Comparison of ENCODE assay signal across 1 cellular context in genomic region chr17:50361561-50362480, GRCh38.
TF ChIP-seq lines count a peak whose summit lies in the region.

No MANE protein-coding gene starts in this region.

TF ChIP-seq in K562, 482 proteins besides CTCF, POLR2A, EP300 and RAD21 (continued from another document and continues in another):
- no peak for TF ChIP-seq CHD7 (IDR thresholded peaks at IDR 0.05; ENCODE audit: low read depth, low read length)
- no peak for TF ChIP-seq TBP (optimal IDR thresholded peaks at IDR 0.05; ENCODE audit: low read depth, low read length)
- TF ChIP-seq, protein P1, sequence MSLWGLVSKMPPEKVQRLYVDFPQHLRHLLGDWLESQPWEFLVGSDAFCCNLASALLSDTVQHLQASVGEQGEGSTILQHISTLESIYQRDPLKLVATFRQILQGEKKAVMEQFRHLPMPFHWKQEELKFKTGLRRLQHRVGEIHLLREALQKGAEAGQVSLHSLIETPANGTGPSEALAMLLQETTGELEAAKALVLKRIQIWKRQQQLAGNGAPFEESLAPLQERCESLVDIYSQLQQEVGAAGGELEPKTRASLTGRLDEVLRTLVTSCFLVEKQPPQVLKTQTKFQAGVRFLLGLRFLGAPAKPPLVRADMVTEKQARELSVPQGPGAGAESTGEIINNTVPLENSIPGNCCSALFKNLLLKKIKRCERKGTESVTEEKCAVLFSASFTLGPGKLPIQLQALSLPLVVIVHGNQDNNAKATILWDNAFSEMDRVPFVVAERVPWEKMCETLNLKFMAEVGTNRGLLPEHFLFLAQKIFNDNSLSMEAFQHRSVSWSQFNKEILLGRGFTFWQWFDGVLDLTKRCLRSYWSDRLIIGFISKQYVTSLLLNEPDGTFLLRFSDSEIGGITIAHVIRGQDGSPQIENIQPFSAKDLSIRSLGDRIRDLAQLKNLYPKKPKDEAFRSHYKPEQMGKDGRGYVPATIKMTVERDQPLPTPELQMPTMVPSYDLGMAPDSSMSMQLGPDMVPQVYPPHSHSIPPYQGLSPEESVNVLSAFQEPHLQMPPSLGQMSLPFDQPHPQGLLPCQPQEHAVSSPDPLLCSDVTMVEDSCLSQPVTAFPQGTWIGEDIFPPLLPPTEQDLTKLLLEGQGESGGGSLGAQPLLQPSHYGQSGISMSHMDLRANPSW (CRISPR knock-in tag; IDR thresholded peaks at IDR 0.05): no peak
- TF ChIP-seq ZNF146 (CRISPR knock-in tag; IDR thresholded peaks at IDR 0.05; ENCODE audit: unreplicated experiment): no peak
- TF ChIP-seq, protein P2, sequence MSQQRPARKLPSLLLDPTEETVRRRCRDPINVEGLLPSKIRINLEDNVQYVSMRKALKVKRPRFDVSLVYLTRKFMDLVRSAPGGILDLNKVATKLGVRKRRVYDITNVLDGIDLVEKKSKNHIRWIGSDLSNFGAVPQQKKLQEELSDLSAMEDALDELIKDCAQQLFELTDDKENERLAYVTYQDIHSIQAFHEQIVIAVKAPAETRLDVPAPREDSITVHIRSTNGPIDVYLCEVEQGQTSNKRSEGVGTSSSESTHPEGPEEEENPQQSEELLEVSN (IDR thresholded peaks at IDR 0.05; ENCODE audit: borderline replicate concordance in 1 of 2, extremely low read depth in 1 of 2, insufficient read depth in 1 of 2, insufficient read length in 1 of 2, low read depth in 1 of 2, low read length in 1 of 2, poor library complexity in 1 of 2, severe bottlenecking in 1 of 2): peak in 1 of 2 experiments; percentile 20
- peak; percentile 93 for TF ChIP-seq TAL1 (IDR thresholded peaks at IDR 0.05)
- TF ChIP-seq HMG20A (CRISPR knock-in tag; conservative IDR thresholded peaks at IDR 0.05): no peak
- peak in 1 of 2 experiments; percentile 63 for TF ChIP-seq AFF1 (IDR thresholded peaks at IDR 0.05; ENCODE audit: low read depth in 1 of 2, partially characterized antibody in 2 of 2)
- no peak for TF ChIP-seq ASH1L (IDR thresholded peaks at IDR 0.05; ENCODE audit: borderline replicate concordance, low read depth, partially characterized antibody)
- peak; percentile 66; the same call in 1 of the 2 replicates for TF ChIP-seq CTBP1 (IDR thresholded peaks at IDR 0.05; ENCODE audit: borderline replicate concordance)
- TF ChIP-seq ESRRB (CRISPR knock-in tag; IDR thresholded peaks at IDR 0.05; ENCODE audit: borderline replicate concordance): no peak
- TF ChIP-seq POLR3A (IDR thresholded peaks at IDR 0.05; ENCODE audit: borderline replicate concordance, extremely low read depth, insufficient read depth, insufficient read length): no peak
- TF ChIP-seq BMI1 (IDR thresholded peaks at IDR 0.05; ENCODE audit: low read length): no peak; the same call in 1 of the 2 replicates
- TF ChIP-seq ZNF41 (CRISPR knock-in tag; conservative IDR thresholded peaks at IDR 0.05): no peak
- TF ChIP-seq RHOXF2B (CRISPR knock-in tag; conservative IDR thresholded peaks at IDR 0.05): no peak
- no peak for TF ChIP-seq ZC3H11A (IDR thresholded peaks at IDR 0.05; ENCODE audit: low read depth, low read length)
- TF ChIP-seq, protein P3, sequence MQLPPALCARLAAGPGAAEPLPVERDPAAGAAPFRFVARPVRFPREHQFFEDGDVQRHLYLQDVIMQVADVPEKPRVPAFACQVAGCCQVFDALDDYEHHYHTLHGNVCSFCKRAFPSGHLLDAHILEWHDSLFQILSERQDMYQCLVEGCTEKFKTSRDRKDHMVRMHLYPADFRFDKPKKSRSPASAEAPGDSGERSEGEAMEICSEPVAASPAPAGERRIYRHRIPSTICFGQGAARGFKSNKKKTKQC (CRISPR knock-in tag; IDR thresholded peaks at IDR 0.05): no peak
- no peak for TF ChIP-seq ZNF121 (CRISPR knock-in tag; conservative IDR thresholded peaks at IDR 0.05)
- no peak for TF ChIP-seq ZNF707 (CRISPR knock-in tag; conservative IDR thresholded peaks at IDR 0.05)
- TF ChIP-seq ZNF75A (CRISPR knock-in tag; IDR thresholded peaks at IDR 0.05): no peak
- TF ChIP-seq ZNF12 (CRISPR knock-in tag; IDR thresholded peaks at IDR 0.05): no peak
- TF ChIP-seq HBP1 (CRISPR knock-in tag; IDR thresholded peaks at IDR 0.05): no peak
- no peak for TF ChIP-seq ZBED1 (IDR thresholded peaks at IDR 0.05)
- no peak for TF ChIP-seq ZFP30 (CRISPR knock-in tag; IDR thresholded peaks at IDR 0.05; ENCODE audit: borderline replicate concordance)
- peak; percentile 89 for TF ChIP-seq VEZF1 (CRISPR knock-in tag; IDR thresholded peaks at IDR 0.05)
- peak; percentile 61; the same call in 1 of the 2 replicates for TF ChIP-seq LEF1 (IDR thresholded peaks at IDR 0.05)
- TF ChIP-seq ZNF436 (CRISPR knock-in tag; IDR thresholded peaks at IDR 0.05): no peak
- TF ChIP-seq TFAP4 (CRISPR knock-in tag; IDR thresholded peaks at IDR 0.05; ENCODE audit: borderline replicate concordance): peak; percentile 94
- no peak for TF ChIP-seq GABPB2 (CRISPR knock-in tag; conservative IDR thresholded peaks at IDR 0.05)
- TF ChIP-seq, protein P4, sequence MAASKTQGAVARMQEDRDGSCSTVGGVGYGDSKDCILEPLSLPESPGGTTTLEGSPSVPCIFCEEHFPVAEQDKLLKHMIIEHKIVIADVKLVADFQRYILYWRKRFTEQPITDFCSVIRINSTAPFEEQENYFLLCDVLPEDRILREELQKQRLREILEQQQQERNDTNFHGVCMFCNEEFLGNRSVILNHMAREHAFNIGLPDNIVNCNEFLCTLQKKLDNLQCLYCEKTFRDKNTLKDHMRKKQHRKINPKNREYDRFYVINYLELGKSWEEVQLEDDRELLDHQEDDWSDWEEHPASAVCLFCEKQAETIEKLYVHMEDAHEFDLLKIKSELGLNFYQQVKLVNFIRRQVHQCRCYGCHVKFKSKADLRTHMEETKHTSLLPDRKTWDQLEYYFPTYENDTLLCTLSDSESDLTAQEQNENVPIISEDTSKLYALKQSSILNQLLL (CRISPR knock-in tag; IDR thresholded peaks at IDR 0.05; ENCODE audit: borderline replicate concordance): no peak
- TF ChIP-seq ARHGAP35 (IDR thresholded peaks at IDR 0.05; ENCODE audit: partially characterized antibody): no peak
- peak; percentile 45 for TF ChIP-seq SMAD1 (IDR thresholded peaks at IDR 0.05; ENCODE audit: low read depth, low read length, partially characterized antibody)
